Comparison of ENCODE assay signal across 8 cellular contexts in genomic region chr6:32086661-32087573, GRCh38. TPM values are rescaled to one million over a fixed set of nuclear protein-coding genes. Genes with fewer than 3 reads are reported as not detected.
DNase-seq lines count a peak whose midpoint lies in the region; ATAC-seq and TF ChIP-seq lines count a peak whose summit lies in the region.

No MANE protein-coding gene starts in this region.

- H3K27ac ChIP-seq in Peyer's patch: peak overlapping the region; percentile 26 to 78 (median 60)

- intact Hi-C loops in posterior vena cava (cut with DNase I): no loop called here

- peaks cover 0 to 26% (median 10%) of the 10 kb centered on the region in 4 donors for H3K4me1 ChIP-seq in Peyer's patch

- peak; percentile 33 to 34 for ATAC-seq in activated CD4-positive, CD25-positive, alpha-beta regulatory T cell treated with anti-CD3 and anti-CD28 coated beads, Interleukin-2, amount 50 U/mL, for 24 hours
- peak; percentile 46 for ATAC-seq in esophagus mucosa

- TF ChIP-seq CTCF in Peyer's patch (IDR thresholded peaks at IDR 0.05) (no peak), retinal pigment epithelial cell (conservative IDR thresholded peaks at IDR 0.05; ENCODE audit: low read depth, low read length) (no peak)

- no peaks in the 10 kb centered on the region for H3K9me3 ChIP-seq in Peyer's patch

- TF ChIP-seq POLR2A in Peyer's patch (IDR thresholded peaks at IDR 0.05): no peak

- no peaks in the 10 kb centered on the region for H3K36me3 ChIP-seq in Peyer's patch

- DNase-seq in activated CD4-positive, CD25-positive, alpha-beta regulatory T cell treated with anti-CD3 and anti-CD28 coated beads, Interleukin-2, amount 50 U/mL, for 72 hours: no peak
- DNase-seq in Peyer's patch: no peak
- peak; percentile 7 for DNase-seq in retinal pigment epithelial cell (ENCODE audit: low read depth)
- no peak for DNase-seq in NCI-H1436 treated with DMSO at 0.1 percent for 48 hours (lab: John Stamatoyannopoulos, UW)
- no peak for DNase-seq in posterior vena cava (ENCODE audit: low spot score)
- DNase-seq in Ammon's horn (ENCODE audit: low spot score): no peak

- H3K4me3 ChIP-seq in Peyer's patch: peak overlapping the region in 3 of 4 donors; percentile 22 to 35 (median 32)
- H3K4me3 ChIP-seq in retinal pigment epithelial cell (ENCODE audit: low read length): no peak overlapping the region

- no peaks in the 10 kb centered on the region for H3K27me3 ChIP-seq in Peyer's patch

RNA-seq across cellular contexts. Expression of gene TNXB, which starts 22.2 kb away (rescaled TPM):
- 100 to 1,000 TPM in 2 of 4 donors, 10 to 100 TPM in 2; 38.5 to 301 (median 117) TPM for total RNA-seq in Peyer's patch
- 7.6 TPM for total RNA-seq in esophagus mucosa
- total RNA-seq in posterior vena cava: 100 to 1,000 TPM; 189 to 407 TPM

RNA-seq across cellular contexts. Expression of gene ATF6B, which starts 41.1 kb away (rescaled TPM):
- total RNA-seq in Peyer's patch: 100 to 1,000 TPM in 3 of 4 donors, 10 to 100 TPM in 1; 75.3 to 408 (median 156) TPM
- total RNA-seq in esophagus mucosa: 76.0 TPM
- 10 to 100 TPM; 39.0 to 63.1 TPM for total RNA-seq in posterior vena cava

RNA-seq across cellular contexts. Expression of gene FKBPL, which starts 43.2 kb away (rescaled TPM):
- 1 to 10 TPM; 5.1 to 6.6 (median 5.6) TPM for total RNA-seq in Peyer's patch
- 10.1 TPM for total RNA-seq in esophagus mucosa
- total RNA-seq in posterior vena cava: 1 to 10 TPM; 2.0 to 2.8 TPM

RNA-seq across cellular contexts. Expression of gene CYP21A2, which starts 48.7 kb away (rescaled TPM):
- total RNA-seq in Peyer's patch (1 to 10 TPM in 1 of 4 donors, not detected in 3; 1.2 TPM), esophagus mucosa (0.60 TPM), posterior vena cava (1 to 10 TPM in 1 of 2 donors, under 1 TPM in 1; 0.56 to 2.5 TPM)
